In the genomic region with DNA sequence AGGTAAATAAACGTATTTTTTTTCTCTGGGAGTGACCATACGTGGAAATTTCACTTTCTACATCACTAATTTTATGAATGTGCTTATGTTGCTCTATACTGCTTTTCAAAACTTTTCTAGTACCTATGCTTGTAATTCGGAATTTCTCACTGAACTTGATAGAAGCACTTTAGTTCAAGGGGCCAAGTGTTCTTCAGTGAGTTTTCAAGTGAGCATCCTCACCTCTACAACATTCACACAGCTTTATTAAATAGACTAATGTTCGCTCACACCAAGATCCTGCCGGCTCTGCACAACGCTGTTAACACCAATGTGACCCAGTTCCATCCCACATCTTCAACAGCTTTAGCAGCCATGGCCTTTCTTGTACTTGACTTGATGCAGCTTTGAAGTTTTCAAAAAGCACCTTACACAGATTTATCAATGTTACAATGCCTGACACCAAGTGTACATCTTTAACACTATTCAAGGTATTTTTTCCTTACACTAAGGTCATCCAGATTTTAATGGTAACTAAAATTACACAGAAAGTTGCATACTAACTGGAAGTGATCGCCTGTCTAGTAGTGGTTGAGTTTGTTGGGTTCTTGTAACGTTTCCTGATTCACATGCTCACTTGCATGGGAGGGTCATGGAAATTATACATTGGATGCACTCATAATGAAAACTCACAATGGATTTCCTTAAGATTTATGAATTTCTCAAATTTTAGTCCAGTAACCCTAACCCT, we compare ENCODE assay signal across 8 cellular contexts. TPM values are rescaled to one million over a fixed set of nuclear protein-coding genes. Genes with fewer than 3 reads are reported as not detected.
A peak's percentile ranks its signal among the peaks of the same experiment; 100 is the strongest.
DNase-seq lines count a peak whose midpoint lies in the region.

No MANE protein-coding gene starts in this region.

- intact Hi-C loops in activated CD4-positive, alpha-beta T cell treated with anti-CD3 and anti-CD28 coated beads, Interleukin-2, amount 10 ng/mL, durations not matched to agents 24 days and 14 days (cut with micrococcal nuclease), result no loop called here
- intact Hi-C loops in activated T-helper 2 cell treated with anti-CD3 and anti-CD28 coated beads, Interferon-gamma antibody, Interleukin-2, Interleukin-4, amounts not matched to agents 10 μg/mL and 5 μg/mL and 100 μg/mL, durations not matched to agents 14 hours and 24 hours and 36 hours (cut with micrococcal nuclease), result no loop called here

- peak overlapping the region; percentile 10 for H3K27ac ChIP-seq in substantia nigra (ENCODE audit: low read depth, low read length, poor library complexity, severe bottlenecking)

- peaks cover 43% of the 10 kb centered on the region for H3K4me1 Mint-ChIP-seq in activated CD4-positive, alpha-beta T cell treated with anti-CD3 and anti-CD28 coated beads, Interleukin-2, amount 10 ng/mL, durations not matched to agents 24 days and 14 days
- peaks cover 37% of the 10 kb centered on the region for H3K4me1 Mint-ChIP-seq in activated T-helper 2 cell treated with anti-CD3 and anti-CD28 coated beads, Interferon-gamma antibody, Interleukin-2, Interleukin-4, amounts not matched to agents 10 μg/mL and 5 μg/mL and 100 μg/mL, durations not matched to agents 14 hours and 24 hours and 36 hours (ENCODE audit: low read depth)

- peak overlapping the region; percentile 62 for H3K4me3 Mint-ChIP-seq in activated CD4-positive, alpha-beta T cell treated with anti-CD3 and anti-CD28 coated beads, Interleukin-2, amount 10 ng/mL, durations not matched to agents 24 days and 14 days
- H3K4me3 Mint-ChIP-seq in activated T-helper 2 cell treated with anti-CD3 and anti-CD28 coated beads, Interferon-gamma antibody, Interleukin-2, Interleukin-4, amounts not matched to agents 10 μg/mL and 5 μg/mL and 100 μg/mL, durations not matched to agents 14 hours and 24 hours and 36 hours (ENCODE audit: low read depth), result no peak overlapping the region

- peaks cover 44% of the 10 kb centered on the region for H3K36me3 Mint-ChIP-seq in activated CD4-positive, alpha-beta T cell treated with anti-CD3 and anti-CD28 coated beads, Interleukin-2, amount 10 ng/mL, durations not matched to agents 24 days and 14 days (ENCODE audit: low read depth)
- peaks cover 41% of the 10 kb centered on the region for H3K36me3 Mint-ChIP-seq in activated T-helper 2 cell treated with anti-CD3 and anti-CD28 coated beads, Interferon-gamma antibody, Interleukin-2, Interleukin-4, amounts not matched to agents 10 μg/mL and 5 μg/mL and 100 μg/mL, durations not matched to agents 14 hours and 24 hours and 36 hours (ENCODE audit: low read depth)

- no peaks in the 10 kb centered on the region for H3K27me3 Mint-ChIP-seq in activated CD4-positive, alpha-beta T cell treated with anti-CD3 and anti-CD28 coated beads, Interleukin-2, amount 10 ng/mL, durations not matched to agents 24 days and 14 days
- no peaks in the 10 kb centered on the region for H3K27me3 Mint-ChIP-seq in activated T-helper 2 cell treated with anti-CD3 and anti-CD28 coated beads, Interferon-gamma antibody, Interleukin-2, Interleukin-4, amounts not matched to agents 10 μg/mL and 5 μg/mL and 100 μg/mL, durations not matched to agents 14 hours and 24 hours and 36 hours (ENCODE audit: low read depth)

- H3K9me3 Mint-ChIP-seq in activated CD4-positive, alpha-beta T cell treated with anti-CD3 and anti-CD28 coated beads, Interleukin-2, amount 10 ng/mL, durations not matched to agents 24 days and 14 days, result no peaks in the 10 kb centered on the region
- H3K9me3 Mint-ChIP-seq in activated T-helper 2 cell treated with anti-CD3 and anti-CD28 coated beads, Interferon-gamma antibody, Interleukin-2, Interleukin-4, amounts not matched to agents 10 μg/mL and 5 μg/mL and 100 μg/mL, durations not matched to agents 14 hours and 24 hours and 36 hours, result no peaks in the 10 kb centered on the region

- peak; percentile 67 for DNase-seq in activated CD4-positive, alpha-beta T cell treated with anti-CD3 and anti-CD28 coated beads, Interleukin-2, amount 10 ng/mL, durations not matched to agents 24 days and 14 days
- DNase-seq in activated CD4-positive, alpha-beta T cell treated with anti-CD3 and anti-CD28 coated beads, Interleukin-2, amount 50 U/mL, for 1 hour, result no peak
- no peak for DNase-seq in activated T-helper 2 cell treated with anti-CD3 and anti-CD28 coated beads, Interferon-gamma antibody, Interleukin-2, Interleukin-4, amounts not matched to agents 10 μg/mL and 5 μg/mL and 100 μg/mL, durations not matched to agents 14 hours and 24 hours and 36 hours (ENCODE audit: low spot score)
- DNase-seq in islet precursor cell (peak; percentile 60), substantia nigra (lab: John Stamatoyannopoulos, UW) (no peak), SKM-1 treated with dmso at 0.1 percent for 144 hours (lab: John Stamatoyannopoulos, UW; ENCODE audit: unreplicated experiment) (no peak), NCI-H2171 (lab: John Stamatoyannopoulos, UW) (no peak)
- DNase-seq in stimulated activated CD4-positive, alpha-beta T cell treated with anti-CD3 and anti-CD28 coated beads, Interleukin-2, amount 100 ng/mL, for 24 hours, result no peak

- H3K27ac Mint-ChIP-seq in activated CD4-positive, alpha-beta T cell treated with anti-CD3 and anti-CD28 coated beads, Interleukin-2, amount 10 ng/mL, durations not matched to agents 24 days and 14 days, result no peak overlapping the region
- H3K27ac Mint-ChIP-seq in activated T-helper 2 cell treated with anti-CD3 and anti-CD28 coated beads, Interferon-gamma antibody, Interleukin-2, Interleukin-4, amounts not matched to agents 10 μg/mL and 5 μg/mL and 100 μg/mL, durations not matched to agents 14 hours and 24 hours and 36 hours, result peak overlapping the region; percentile 31

RNA-seq across cellular contexts. Expression of gene UBC, which starts 4.5 kb away (rescaled TPM):
- 778 and 788 TPM in 2 replicates for total RNA-seq in activated CD4-positive, alpha-beta T cell treated with anti-CD3 and anti-CD28 coated beads, Interleukin-2, amount 10 ng/mL, durations not matched to agents 24 days and 14 days
- 831 and 874 TPM in 2 replicates for total RNA-seq in activated T-helper 2 cell treated with anti-CD3 and anti-CD28 coated beads, Interferon-gamma antibody, Interleukin-2, Interleukin-4, amounts not matched to agents 10 μg/mL and 5 μg/mL and 100 μg/mL, durations not matched to agents 14 hours and 24 hours and 36 hours

RNA-seq across cellular contexts. Expression of gene SCARB1, which starts 46.3 kb away (rescaled TPM):
- 23.8 and 25.6 TPM in 2 replicates for total RNA-seq in activated CD4-positive, alpha-beta T cell treated with anti-CD3 and anti-CD28 coated beads, Interleukin-2, amount 10 ng/mL, durations not matched to agents 24 days and 14 days
- 25.8 and 27.1 TPM in 2 replicates for total RNA-seq in activated T-helper 2 cell treated with anti-CD3 and anti-CD28 coated beads, Interferon-gamma antibody, Interleukin-2, Interleukin-4, amounts not matched to agents 10 μg/mL and 5 μg/mL and 100 μg/mL, durations not matched to agents 14 hours and 24 hours and 36 hours

Comparison
In these comparisons a context has a peak if more than half of its experiments do, and no peak if none do; other contexts are left out.
1. DNase-seq: peak in activated CD4-positive, alpha-beta T cell treated with anti-CD3 and anti-CD28 coated beads, Interleukin-2, amount 10 ng/mL, durations not matched to agents 24 days and 14 days (single experiment) and islet precursor cell (single experiment); none in activated CD4-positive, alpha-beta T cell treated with anti-CD3 and anti-CD28 coated beads, Interleukin-2, amount 50 U/mL, for 1 hour (single experiment), activated T-helper 2 cell treated with anti-CD3 and anti-CD28 coated beads, Interferon-gamma antibody, Interleukin-2, Interleukin-4, amounts not matched to agents 10 μg/mL and 5 μg/mL and 100 μg/mL, durations not matched to agents 14 hours and 24 hours and 36 hours (single experiment), substantia nigra (0 of 49), stimulated activated CD4-positive, alpha-beta T cell treated with anti-CD3 and anti-CD28 coated beads, Interleukin-2, amount 100 ng/mL, for 24 hours (0 of 2), SKM-1 treated with dmso at 0.1 percent for 144 hours (single experiment) and NCI-H2171 (single experiment).